1 cellular context compared by ENCODE assay signal in the genomic region with DNA sequence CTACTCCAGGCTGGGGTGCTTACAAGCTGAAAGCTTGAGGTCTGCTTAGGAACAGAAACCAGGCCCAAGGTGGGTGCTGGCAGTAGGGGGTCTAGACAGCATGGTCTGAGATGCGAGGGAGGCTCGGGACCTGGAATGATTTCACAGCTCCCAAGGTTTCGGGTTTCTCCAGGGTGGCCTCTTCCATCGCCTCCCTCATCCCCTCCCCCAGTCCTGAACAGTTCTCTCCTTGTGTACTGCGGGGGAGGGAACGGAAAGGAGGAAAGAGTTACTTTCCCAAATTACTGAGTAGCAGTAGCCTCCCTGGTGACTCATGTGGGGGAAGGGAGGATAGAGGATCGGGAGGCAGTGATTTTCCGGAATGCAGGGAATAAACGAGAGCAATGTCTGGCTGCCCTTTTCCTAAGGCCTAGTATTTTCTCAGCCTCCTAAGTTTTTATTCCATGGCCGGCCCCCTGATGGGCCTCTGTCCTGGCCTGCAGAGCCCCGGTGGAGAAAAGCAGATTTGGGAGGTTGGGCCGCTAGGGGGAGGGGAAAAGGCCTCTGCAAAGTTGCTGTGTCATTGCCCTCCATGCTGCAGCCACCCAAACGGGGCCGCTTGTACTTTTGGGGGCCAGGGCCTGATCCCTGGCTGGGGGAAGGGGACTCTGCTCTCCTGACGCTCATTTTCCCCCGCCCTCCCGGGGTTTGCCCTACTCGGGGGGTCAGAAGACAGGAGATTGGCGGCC.
TF ChIP-seq lines count a peak whose summit lies in the region.

No MANE protein-coding gene starts in this region.

TF ChIP-seq in HEK293, 187 proteins besides CTCF, POLR2A, EP300 and RAD21 (continued from another document and continues in another):
- TF ChIP-seq, protein P1, sequence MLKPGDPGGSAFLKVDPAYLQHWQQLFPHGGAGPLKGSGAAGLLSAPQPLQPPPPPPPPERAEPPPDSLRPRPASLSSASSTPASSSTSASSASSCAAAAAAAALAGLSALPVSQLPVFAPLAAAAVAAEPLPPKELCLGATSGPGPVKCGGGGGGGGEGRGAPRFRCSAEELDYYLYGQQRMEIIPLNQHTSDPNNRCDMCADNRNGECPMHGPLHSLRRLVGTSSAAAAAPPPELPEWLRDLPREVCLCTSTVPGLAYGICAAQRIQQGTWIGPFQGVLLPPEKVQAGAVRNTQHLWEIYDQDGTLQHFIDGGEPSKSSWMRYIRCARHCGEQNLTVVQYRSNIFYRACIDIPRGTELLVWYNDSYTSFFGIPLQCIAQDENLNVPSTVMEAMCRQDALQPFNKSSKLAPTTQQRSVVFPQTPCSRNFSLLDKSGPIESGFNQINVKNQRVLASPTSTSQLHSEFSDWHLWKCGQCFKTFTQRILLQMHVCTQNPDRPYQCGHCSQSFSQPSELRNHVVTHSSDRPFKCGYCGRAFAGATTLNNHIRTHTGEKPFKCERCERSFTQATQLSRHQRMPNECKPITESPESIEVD (tag by site-specific recombination; IDR thresholded peaks at IDR 0.05), result peak; percentile 84
- TF ChIP-seq, protein P2, sequence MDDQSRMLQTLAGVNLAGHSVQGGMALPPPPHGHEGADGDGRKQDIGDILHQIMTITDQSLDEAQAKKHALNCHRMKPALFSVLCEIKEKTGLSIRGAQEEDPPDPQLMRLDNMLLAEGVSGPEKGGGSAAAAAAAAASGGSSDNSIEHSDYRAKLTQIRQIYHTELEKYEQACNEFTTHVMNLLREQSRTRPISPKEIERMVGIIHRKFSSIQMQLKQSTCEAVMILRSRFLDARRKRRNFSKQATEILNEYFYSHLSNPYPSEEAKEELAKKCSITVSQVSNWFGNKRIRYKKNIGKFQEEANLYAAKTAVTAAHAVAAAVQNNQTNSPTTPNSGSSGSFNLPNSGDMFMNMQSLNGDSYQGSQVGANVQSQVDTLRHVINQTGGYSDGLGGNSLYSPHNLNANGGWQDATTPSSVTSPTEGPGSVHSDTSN (CRISPR knock-in tag; IDR thresholded peaks at IDR 0.05), result no peak
- TF ChIP-seq SETDB1 (IDR thresholded peaks at IDR 0.05; ENCODE audit: insufficient read length, low read length) (no peak), ZNF555 (tag by site-specific recombination; conservative IDR thresholded peaks at IDR 0.05) (no peak), GLI4 (tag by site-specific recombination; IDR thresholded peaks at IDR 0.05) (no peak), ZFP69B (tag by site-specific recombination; IDR thresholded peaks at IDR 0.05) (no peak), ZNF561 (tag by site-specific recombination; IDR thresholded peaks at IDR 0.05; ENCODE audit: borderline replicate concordance) (peak; percentile 23; the same call in 1 of the 2 replicates), ZNF16 (tag by site-specific recombination; IDR thresholded peaks at IDR 0.05; ENCODE audit: low read depth) (peak; percentile 26; the same call in 1 of the 2 replicates), ZSCAN30 (tag by site-specific recombination; IDR thresholded peaks at IDR 0.05) (peak; percentile 80), WT1 (tag by site-specific recombination; IDR thresholded peaks at IDR 0.05) (peak; percentile 100), ZNF660 (tag by site-specific recombination; IDR thresholded peaks at IDR 0.05) (0 out of 2 replicates have a peak, but pooled peaks have one; percentile 13), ZNF677 (tag by site-specific recombination; IDR thresholded peaks at IDR 0.05) (no peak), ZXDB (tag by site-specific recombination; IDR thresholded peaks at IDR 0.05) (peak; percentile 63), ZBTB1 (tag by site-specific recombination; IDR thresholded peaks at IDR 0.05) (no peak), ZNF274 (IDR thresholded peaks at IDR 0.05; ENCODE audit: low read length) (no peak), ZNF274 (tag by site-specific recombination; IDR thresholded peaks at IDR 0.05; ENCODE audit: borderline replicate concordance) (no peak), ZNF501 (tag by site-specific recombination; IDR thresholded peaks at IDR 0.05) (0 out of 2 replicates have a peak, but pooled peaks have one; percentile 15), ZNF707 (tag by site-specific recombination; IDR thresholded peaks at IDR 0.05) (no peak), ZNF391 (tag by site-specific recombination; IDR thresholded peaks at IDR 0.05; ENCODE audit: borderline replicate concordance, low read depth) (0 out of 2 replicates have a peak, but pooled peaks have one; percentile 38), ZNF112 (tag by site-specific recombination; IDR thresholded peaks at IDR 0.05) (no peak), ZNF433 (tag by site-specific recombination; IDR thresholded peaks at IDR 0.05; ENCODE audit: low read depth) (no peak), ZNF623 (tag by site-specific recombination; IDR thresholded peaks at IDR 0.05) (0 out of 2 replicates have a peak, but pooled peaks have one; percentile 11), ZNF76 (tag by site-specific recombination; IDR thresholded peaks at IDR 0.05; ENCODE audit: borderline replicate concordance, low read depth) (peak; percentile 12; the same call in 1 of the 2 replicates), KLF10 (tag by site-specific recombination; IDR thresholded peaks at IDR 0.05) (peak; percentile 83), ZNF830 (tag by site-specific recombination; IDR thresholded peaks at IDR 0.05; ENCODE audit: low read depth) (no peak), ZNF10 (tag by site-specific recombination; IDR thresholded peaks at IDR 0.05) (peak; percentile 19; the same call in 1 of the 2 replicates), OSR2 (tag by site-specific recombination; IDR thresholded peaks at IDR 0.05) (peak; percentile 96), ZNF529 (tag by site-specific recombination; IDR thresholded peaks at IDR 0.05; ENCODE audit: insufficient replicate concordance) (no peak), ZNF423 (tag by site-specific recombination; IDR thresholded peaks at IDR 0.05) (peak; percentile 89), ZNF266 (tag by site-specific recombination; IDR thresholded peaks at IDR 0.05; ENCODE audit: low read depth) (no peak), ZFHX2 (tag by site-specific recombination; conservative IDR thresholded peaks at IDR 0.05) (peak; percentile 92), ZNF629 (tag by site-specific recombination; IDR thresholded peaks at IDR 0.05) (peak; percentile 87), ZNF239 (tag by site-specific recombination; IDR thresholded peaks at IDR 0.05) (no peak; the same call in 1 of the 2 replicates), ZNF2 (tag by site-specific recombination; IDR thresholded peaks at IDR 0.05) (peak; percentile 77; the same call in 1 of the 2 replicates), ZNF394 (tag by site-specific recombination; IDR thresholded peaks at IDR 0.05; ENCODE audit: borderline replicate concordance) (peak; percentile 66; the same call in 1 of the 2 replicates), ZNF366 (tag by site-specific recombination; conservative IDR thresholded peaks at IDR 0.05) (peak; percentile 83), FEZF1 (tag by site-specific recombination; IDR thresholded peaks at IDR 0.05) (0 out of 2 replicates have a peak, but pooled peaks have one; percentile 13)
- TF ChIP-seq, protein P3, sequence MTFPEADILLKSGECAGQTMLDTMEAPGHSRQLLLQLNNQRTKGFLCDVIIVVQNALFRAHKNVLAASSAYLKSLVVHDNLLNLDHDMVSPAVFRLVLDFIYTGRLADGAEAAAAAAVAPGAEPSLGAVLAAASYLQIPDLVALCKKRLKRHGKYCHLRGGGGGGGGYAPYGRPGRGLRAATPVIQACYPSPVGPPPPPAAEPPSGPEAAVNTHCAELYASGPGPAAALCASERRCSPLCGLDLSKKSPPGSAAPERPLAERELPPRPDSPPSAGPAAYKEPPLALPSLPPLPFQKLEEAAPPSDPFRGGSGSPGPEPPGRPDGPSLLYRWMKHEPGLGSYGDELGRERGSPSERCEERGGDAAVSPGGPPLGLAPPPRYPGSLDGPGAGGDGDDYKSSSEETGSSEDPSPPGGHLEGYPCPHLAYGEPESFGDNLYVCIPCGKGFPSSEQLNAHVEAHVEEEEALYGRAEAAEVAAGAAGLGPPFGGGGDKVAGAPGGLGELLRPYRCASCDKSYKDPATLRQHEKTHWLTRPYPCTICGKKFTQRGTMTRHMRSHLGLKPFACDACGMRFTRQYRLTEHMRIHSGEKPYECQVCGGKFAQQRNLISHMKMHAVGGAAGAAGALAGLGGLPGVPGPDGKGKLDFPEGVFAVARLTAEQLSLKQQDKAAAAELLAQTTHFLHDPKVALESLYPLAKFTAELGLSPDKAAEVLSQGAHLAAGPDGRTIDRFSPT (tag by site-specific recombination; IDR thresholded peaks at IDR 0.05), result peak; percentile 74; the same call in 1 of the 2 replicates
- TF ChIP-seq, protein P4, sequence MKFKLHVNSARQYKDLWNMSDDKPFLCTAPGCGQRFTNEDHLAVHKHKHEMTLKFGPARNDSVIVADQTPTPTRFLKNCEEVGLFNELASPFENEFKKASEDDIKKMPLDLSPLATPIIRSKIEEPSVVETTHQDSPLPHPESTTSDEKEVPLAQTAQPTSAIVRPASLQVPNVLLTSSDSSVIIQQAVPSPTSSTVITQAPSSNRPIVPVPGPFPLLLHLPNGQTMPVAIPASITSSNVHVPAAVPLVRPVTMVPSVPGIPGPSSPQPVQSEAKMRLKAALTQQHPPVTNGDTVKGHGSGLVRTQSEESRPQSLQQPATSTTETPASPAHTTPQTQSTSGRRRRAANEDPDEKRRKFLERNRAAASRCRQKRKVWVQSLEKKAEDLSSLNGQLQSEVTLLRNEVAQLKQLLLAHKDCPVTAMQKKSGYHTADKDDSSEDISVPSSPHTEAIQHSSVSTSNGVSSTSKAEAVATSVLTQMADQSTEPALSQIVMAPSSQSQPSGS (tag by site-specific recombination; IDR thresholded peaks at IDR 0.05; ENCODE audit: low read depth), result no peak
- TF ChIP-seq, protein P5, sequence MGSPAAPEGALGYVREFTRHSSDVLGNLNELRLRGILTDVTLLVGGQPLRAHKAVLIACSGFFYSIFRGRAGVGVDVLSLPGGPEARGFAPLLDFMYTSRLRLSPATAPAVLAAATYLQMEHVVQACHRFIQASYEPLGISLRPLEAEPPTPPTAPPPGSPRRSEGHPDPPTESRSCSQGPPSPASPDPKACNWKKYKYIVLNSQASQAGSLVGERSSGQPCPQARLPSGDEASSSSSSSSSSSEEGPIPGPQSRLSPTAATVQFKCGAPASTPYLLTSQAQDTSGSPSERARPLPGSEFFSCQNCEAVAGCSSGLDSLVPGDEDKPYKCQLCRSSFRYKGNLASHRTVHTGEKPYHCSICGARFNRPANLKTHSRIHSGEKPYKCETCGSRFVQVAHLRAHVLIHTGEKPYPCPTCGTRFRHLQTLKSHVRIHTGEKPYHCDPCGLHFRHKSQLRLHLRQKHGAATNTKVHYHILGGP (tag by site-specific recombination; IDR thresholded peaks at IDR 0.05), result no peak
- TF ChIP-seq, protein P6, sequence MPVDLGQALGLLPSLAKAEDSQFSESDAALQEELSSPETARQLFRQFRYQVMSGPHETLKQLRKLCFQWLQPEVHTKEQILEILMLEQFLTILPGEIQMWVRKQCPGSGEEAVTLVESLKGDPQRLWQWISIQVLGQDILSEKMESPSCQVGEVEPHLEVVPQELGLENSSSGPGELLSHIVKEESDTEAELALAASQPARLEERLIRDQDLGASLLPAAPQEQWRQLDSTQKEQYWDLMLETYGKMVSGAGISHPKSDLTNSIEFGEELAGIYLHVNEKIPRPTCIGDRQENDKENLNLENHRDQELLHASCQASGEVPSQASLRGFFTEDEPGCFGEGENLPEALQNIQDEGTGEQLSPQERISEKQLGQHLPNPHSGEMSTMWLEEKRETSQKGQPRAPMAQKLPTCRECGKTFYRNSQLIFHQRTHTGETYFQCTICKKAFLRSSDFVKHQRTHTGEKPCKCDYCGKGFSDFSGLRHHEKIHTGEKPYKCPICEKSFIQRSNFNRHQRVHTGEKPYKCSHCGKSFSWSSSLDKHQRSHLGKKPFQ (tag by site-specific recombination; IDR thresholded peaks at IDR 0.05), result peak; percentile 53; the same call in 1 of the 2 replicates
- TF ChIP-seq, protein P7, sequence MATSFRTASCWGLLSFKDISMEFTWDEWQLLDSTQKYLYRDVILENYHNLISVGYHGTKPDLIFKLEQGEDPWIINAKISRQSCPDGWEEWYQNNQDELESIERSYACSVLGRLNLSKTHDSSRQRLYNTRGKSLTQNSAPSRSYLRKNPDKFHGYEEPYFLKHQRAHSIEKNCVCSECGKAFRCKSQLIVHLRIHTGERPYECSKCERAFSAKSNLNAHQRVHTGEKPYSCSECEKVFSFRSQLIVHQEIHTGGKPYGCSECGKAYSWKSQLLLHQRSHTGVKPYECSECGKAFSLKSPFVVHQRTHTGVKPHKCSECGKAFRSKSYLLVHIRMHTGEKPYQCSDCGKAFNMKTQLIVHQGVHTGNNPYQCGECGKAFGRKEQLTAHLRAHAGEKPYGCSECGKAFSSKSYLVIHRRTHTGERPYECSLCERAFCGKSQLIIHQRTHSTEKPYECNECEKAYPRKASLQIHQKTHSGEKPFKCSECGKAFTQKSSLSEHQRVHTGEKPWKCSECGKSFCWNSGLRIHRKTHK (tag by site-specific recombination; IDR thresholded peaks at IDR 0.05), result no peak
- TF ChIP-seq, protein P8, sequence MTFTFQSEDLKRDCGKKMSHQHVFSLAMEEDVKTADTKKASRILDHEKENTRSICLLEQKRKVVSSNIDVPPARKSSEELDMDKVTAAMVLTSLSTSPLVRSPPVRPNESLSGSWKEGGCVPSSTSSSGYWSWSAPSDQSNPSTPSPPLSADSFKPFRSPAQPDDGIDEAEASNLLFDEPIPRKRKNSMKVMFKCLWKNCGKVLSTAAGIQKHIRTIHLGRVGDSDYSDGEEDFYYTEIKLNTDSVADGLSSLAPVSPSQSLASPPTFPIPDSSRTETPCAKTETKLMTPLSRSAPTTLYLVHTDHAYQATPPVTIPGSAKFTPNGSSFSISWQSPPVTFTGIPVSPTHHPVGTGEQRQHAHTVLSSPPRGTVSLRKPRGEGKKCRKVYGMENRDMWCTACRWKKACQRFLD (tag by site-specific recombination; IDR thresholded peaks at IDR 0.05), result no peak
- TF ChIP-seq, protein P9, sequence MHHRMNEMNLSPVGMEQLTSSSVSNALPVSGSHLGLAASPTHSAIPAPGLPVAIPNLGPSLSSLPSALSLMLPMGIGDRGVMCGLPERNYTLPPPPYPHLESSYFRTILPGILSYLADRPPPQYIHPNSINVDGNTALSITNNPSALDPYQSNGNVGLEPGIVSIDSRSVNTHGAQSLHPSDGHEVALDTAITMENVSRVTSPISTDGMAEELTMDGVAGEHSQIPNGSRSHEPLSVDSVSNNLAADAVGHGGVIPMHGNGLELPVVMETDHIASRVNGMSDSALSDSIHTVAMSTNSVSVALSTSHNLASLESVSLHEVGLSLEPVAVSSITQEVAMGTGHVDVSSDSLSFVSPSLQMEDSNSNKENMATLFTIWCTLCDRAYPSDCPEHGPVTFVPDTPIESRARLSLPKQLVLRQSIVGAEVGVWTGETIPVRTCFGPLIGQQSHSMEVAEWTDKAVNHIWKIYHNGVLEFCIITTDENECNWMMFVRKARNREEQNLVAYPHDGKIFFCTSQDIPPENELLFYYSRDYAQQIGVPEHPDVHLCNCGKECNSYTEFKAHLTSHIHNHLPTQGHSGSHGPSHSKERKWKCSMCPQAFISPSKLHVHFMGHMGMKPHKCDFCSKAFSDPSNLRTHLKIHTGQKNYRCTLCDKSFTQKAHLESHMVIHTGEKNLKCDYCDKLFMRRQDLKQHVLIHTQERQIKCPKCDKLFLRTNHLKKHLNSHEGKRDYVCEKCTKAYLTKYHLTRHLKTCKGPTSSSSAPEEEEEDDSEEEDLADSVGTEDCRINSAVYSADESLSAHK (tag by site-specific recombination; IDR thresholded peaks at IDR 0.05), result no peak; the same call in 1 of the 2 replicates
- TF ChIP-seq, protein P10, sequence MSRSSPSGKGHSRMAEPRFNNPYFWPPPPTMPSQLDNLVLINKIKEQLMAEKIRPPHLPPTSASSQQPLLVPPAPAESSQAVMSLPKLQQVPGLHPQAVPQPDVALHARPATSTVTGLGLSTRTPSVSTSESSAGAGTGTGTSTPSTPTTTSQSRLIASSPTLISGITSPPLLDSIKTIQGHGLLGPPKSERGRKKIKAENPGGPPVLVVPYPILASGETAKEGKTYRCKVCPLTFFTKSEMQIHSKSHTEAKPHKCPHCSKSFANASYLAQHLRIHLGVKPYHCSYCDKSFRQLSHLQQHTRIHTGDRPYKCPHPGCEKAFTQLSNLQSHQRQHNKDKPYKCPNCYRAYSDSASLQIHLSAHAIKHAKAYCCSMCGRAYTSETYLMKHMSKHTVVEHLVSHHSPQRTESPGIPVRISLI (tag by site-specific recombination; IDR thresholded peaks at IDR 0.05), result no peak
